ENCODE assay signal across 9 cellular contexts in the genomic region with DNA sequence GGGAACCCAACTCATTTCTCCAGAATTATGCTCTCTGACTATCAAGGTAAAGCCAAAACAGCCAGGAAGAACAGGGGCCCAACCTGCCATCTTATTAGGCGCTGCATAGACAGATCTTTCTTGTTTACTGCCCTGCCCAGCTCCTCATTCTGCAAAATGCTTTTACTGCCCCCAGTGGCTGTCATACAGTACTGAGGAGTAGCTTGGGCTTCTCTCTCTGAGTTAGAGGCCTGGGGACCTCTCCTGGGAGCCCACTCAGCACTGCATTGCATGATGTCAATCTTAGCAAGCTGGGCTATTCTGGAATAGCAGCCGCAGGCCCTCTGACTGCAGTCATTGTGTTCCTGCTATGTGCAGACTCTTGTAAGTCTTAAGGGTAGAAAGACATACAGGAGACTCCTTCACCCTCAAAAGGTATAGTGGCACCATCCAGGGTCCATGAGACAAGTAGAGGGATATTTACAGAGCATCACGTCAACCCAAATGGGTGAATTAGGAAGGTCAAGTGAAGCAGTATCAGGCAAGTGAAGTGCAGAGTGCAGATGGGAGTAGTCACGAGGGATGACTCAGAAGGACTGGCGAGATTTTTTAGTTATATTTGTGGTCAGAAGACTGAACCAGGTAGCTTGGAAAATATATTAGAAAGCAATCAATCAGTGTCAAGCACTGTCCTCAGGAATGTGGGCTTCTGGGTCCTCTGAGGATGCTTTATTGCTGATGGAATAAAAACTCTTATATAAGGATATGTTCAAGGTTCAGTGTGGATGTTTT.
DNase-seq lines count a peak whose midpoint lies in the region; ATAC-seq, FAIRE-seq and TF ChIP-seq lines count a peak whose summit lies in the region.
"Had no signal": no experiment of that assay in that cellular context is flagged by ENCODE, and none has a peak within 500 bp of the region (broad histone marks: within the 10 kb centered on the region; RNA-seq: fewer than 3 reads in every experiment).

No MANE protein-coding gene starts in this region.

- no peak overlapping the region for H3K4me3 Mint-ChIP-seq in stimulated activated effector memory CD8-positive, alpha-beta T cell treated with anti-CD3 and anti-CD28 coated beads, Interleukin-12 subunit alpha, Interleukin-12 subunit beta, amount 100 ng/mL, for 72 hours
- no peak overlapping the region for H3K4me3 Mint-ChIP-seq in CD14-positive monocyte

- H3K27ac Mint-ChIP-seq in stimulated activated effector memory CD8-positive, alpha-beta T cell treated with anti-CD3 and anti-CD28 coated beads, Interleukin-12 subunit alpha, Interleukin-12 subunit beta, amount 100 ng/mL, for 72 hours, result no peak overlapping the region
- no peak overlapping the region for H3K27ac Mint-ChIP-seq in CD14-positive monocyte

- H3K36me3 ChIP-seq in bronchial epithelial cell (ENCODE audit: control insufficient read depth, insufficient read depth, low read length), result no peaks in the 10 kb centered on the region

- ATAC-seq in stimulated activated effector memory CD8-positive, alpha-beta T cell treated with anti-CD3 and anti-CD28 coated beads, Interleukin-12 subunit alpha, Interleukin-12 subunit beta, amount 100 ng/mL, for 72 hours, result peak; percentile 20

- FAIRE-seq in bronchial epithelial cell (lab: Jason Lieb, UNC), result no peak

- no peaks in the 10 kb centered on the region for H3K27me3 ChIP-seq in bronchial epithelial cell (ENCODE audit: control insufficient read depth, insufficient read depth, low read length)

- peak; percentile 12 for TF ChIP-seq CTCF in bronchial epithelial cell (IDR thresholded peaks at IDR 0.05; ENCODE audit: insufficient read depth, low read length, severe bottlenecking)
- no peak for TF ChIP-seq CTCF in CD14-positive monocyte (IDR thresholded peaks at IDR 0.05)

- peaks cover 3% of the 10 kb centered on the region for H3K9me3 Mint-ChIP-seq in stimulated activated effector memory CD8-positive, alpha-beta T cell treated with anti-CD3 and anti-CD28 coated beads, Interleukin-12 subunit alpha, Interleukin-12 subunit beta, amount 100 ng/mL, for 72 hours
- no peaks in the 10 kb centered on the region for H3K9me3 Mint-ChIP-seq in CD14-positive monocyte

- peak; percentile 14 for DNase-seq in activated CD4-positive, alpha-beta T cell treated with anti-CD3 and anti-CD28 coated beads for 48 hours
- no peak for DNase-seq in activated CD4-positive, alpha-beta T cell treated with anti-CD3 and anti-CD28 coated beads, Interleukin-2, amount 50 U/mL, for 4 hours
- DNase-seq in Jurkat, Clone E6-1 (ENCODE audit: low read depth, low spot score), result peak; percentile 8
- peak; percentile 5 for DNase-seq in bronchial epithelial cell (ENCODE audit: low read depth)
- no peak for DNase-seq in stimulated activated effector memory CD8-positive, alpha-beta T cell treated with anti-CD3 and anti-CD28 coated beads, Interleukin-12 subunit alpha, Interleukin-12 subunit beta, amount 100 ng/mL, for 72 hours (ENCODE audit: low spot score in 2 of 2)
- DNase-seq in CD14-positive monocyte (ENCODE audit: low spot score), result no peak
- no peak for DNase-seq in GOT3 (lab: John Stamatoyannopoulos, UW)
- no peak for DNase-seq in activated CD4-positive, alpha-beta T cell treated with anti-CD3 and anti-CD28 coated beads for 1 hour
- DNase-seq: C1 segment of cervical spinal cord had no signal

- no peaks in the 10 kb centered on the region for H3K36me3 Mint-ChIP-seq in stimulated activated effector memory CD8-positive, alpha-beta T cell treated with anti-CD3 and anti-CD28 coated beads, Interleukin-12 subunit alpha, Interleukin-12 subunit beta, amount 100 ng/mL, for 72 hours
- H3K36me3 Mint-ChIP-seq in CD14-positive monocyte, result no peaks in the 10 kb centered on the region

- H3K4me1 Mint-ChIP-seq in stimulated activated effector memory CD8-positive, alpha-beta T cell treated with anti-CD3 and anti-CD28 coated beads, Interleukin-12 subunit alpha, Interleukin-12 subunit beta, amount 100 ng/mL, for 72 hours, result no peaks in the 10 kb centered on the region
- no peaks in the 10 kb centered on the region for H3K4me1 Mint-ChIP-seq in CD14-positive monocyte

- H3K27me3 Mint-ChIP-seq in CD14-positive monocyte (ENCODE audit: low read depth in 3 of 3), result no peaks in the 10 kb centered on the region

- intact Hi-C loops in CD14-positive monocyte (cut with micrococcal nuclease), result no loop called here

- no peak overlapping the region for H3K4me3 ChIP-seq in Jurkat, Clone E6-1 (ENCODE audit: low read length)
- H3K4me3 ChIP-seq in bronchial epithelial cell (ENCODE audit: low read depth, low read length), result no peak overlapping the region

Comparison
In these comparisons a context has a peak if more than half of its experiments do, and no peak if none do; other contexts are left out.
1. DNase-seq: peak in activated CD4-positive, alpha-beta T cell treated with anti-CD3 and anti-CD28 coated beads for 48 hours (single experiment), Jurkat, Clone E6-1 (single experiment) and bronchial epithelial cell (single experiment); none in activated CD4-positive, alpha-beta T cell treated with anti-CD3 and anti-CD28 coated beads, Interleukin-2, amount 50 U/mL, for 4 hours (0 of 2), stimulated activated effector memory CD8-positive, alpha-beta T cell treated with anti-CD3 and anti-CD28 coated beads, Interleukin-12 subunit alpha, Interleukin-12 subunit beta, amount 100 ng/mL, for 72 hours (0 of 2), CD14-positive monocyte (single experiment), GOT3 (single experiment) and activated CD4-positive, alpha-beta T cell treated with anti-CD3 and anti-CD28 coated beads for 1 hour (single experiment).